ENCODE assay signal across 8 cellular contexts in the genomic region with DNA sequence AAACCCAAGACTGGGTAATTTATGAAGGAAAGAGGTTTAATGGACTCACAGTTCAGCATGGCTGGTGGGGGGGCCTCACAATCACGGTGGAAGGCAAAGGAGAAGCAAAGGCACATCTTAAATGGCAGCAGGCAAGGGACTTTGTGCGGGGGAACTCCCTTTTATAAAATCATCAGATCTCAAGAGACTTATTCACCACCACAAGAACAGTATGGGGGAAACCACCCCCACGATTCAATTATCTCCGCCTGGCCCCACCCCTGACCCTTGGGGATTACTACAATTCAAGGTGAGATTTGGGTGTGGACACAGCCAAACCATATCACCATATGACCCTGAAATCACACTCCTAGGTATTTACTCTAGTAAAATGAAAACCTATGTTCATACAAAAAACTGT. TPM values are rescaled to one million over a fixed set of nuclear protein-coding genes. Genes with fewer than 3 reads are reported as not detected.
A peak's percentile ranks its signal among the peaks of the same experiment; 100 is the strongest.
DNase-seq lines count a peak whose midpoint lies in the region; ATAC-seq and TF ChIP-seq lines count a peak whose summit lies in the region.
"Not testable (repeated sequence)": the region's sequence is repeated elsewhere in the genome, so short reads cannot be mapped to it uniquely, and the experiment has no call there.

No MANE protein-coding gene starts in this region.

- H3K36me3 Mint-ChIP-seq in activated CD4-positive, alpha-beta T cell treated with anti-CD3 and anti-CD28 coated beads, Interleukin-2, amount 10 ng/mL, durations not matched to agents 24 days and 14 days (ENCODE audit: low read depth), result peaks cover 55% of the 10 kb centered on the region
- H3K36me3 Mint-ChIP-seq in activated T-cell treated with anti-CD3 and anti-CD28 coated beads, Interleukin-2, amount 50 U/mL, for 72 hours (ENCODE audit: insufficient read depth in 2 of 2), result peaks cover 9 to 15% of the 10 kb centered on the region in 2 donors
- peaks cover 44% of the 10 kb centered on the region for H3K36me3 Mint-ChIP-seq in activated naive CD8-positive, alpha-beta T cell treated with anti-CD3 and anti-CD28 coated beads for 36 hours
- H3K36me3 Mint-ChIP-seq in endodermal cell (ENCODE audit: low read depth), result peaks cover 36% of the 10 kb centered on the region
- H3K36me3 Mint-ChIP-seq in naive B cell, result peaks cover 36 to 48% of the 10 kb centered on the region in 2 donors

- 91% methylated on average over 4 of the region's 4 CpGs; no CpG with 5 or more reads in 1 of the 2 experiments for WGBS in endodermal cell (ENCODE audit: insufficient coverage in 1 of 2, insufficient read length in 1 of 2), 2 experiments

- not testable (repeated sequence) for H3K9me3 ChIP-seq in A673 (ENCODE audit: low read depth, low read length, poor library complexity, severe bottlenecking); endodermal cell (ENCODE audit: control insufficient read depth, low read length)

- peaks cover 56% of the 10 kb centered on the region for H3K4me1 Mint-ChIP-seq in activated CD4-positive, alpha-beta T cell treated with anti-CD3 and anti-CD28 coated beads, Interleukin-2, amount 10 ng/mL, durations not matched to agents 24 days and 14 days
- peaks cover 40% of the 10 kb centered on the region for H3K4me1 Mint-ChIP-seq in activated T-cell treated with anti-CD3 and anti-CD28 coated beads, Interleukin-2, amount 50 U/mL, for 72 hours (ENCODE audit: low read depth)
- H3K4me1 Mint-ChIP-seq in activated naive CD8-positive, alpha-beta T cell treated with anti-CD3 and anti-CD28 coated beads for 36 hours, result peaks cover 47% of the 10 kb centered on the region
- not testable (repeated sequence) for H3K4me1 Mint-ChIP-seq in endodermal cell
- H3K4me1 Mint-ChIP-seq in naive B cell, result peaks cover 23 to 32% (median 23%) of the 10 kb centered on the region in 3 donors

- H3K9ac ChIP-seq in endodermal cell (ENCODE audit: extremely low read depth, low read length, poor library complexity, severe bottlenecking), result not testable (repeated sequence)

- H3K4me1 ChIP-seq in A673 (ENCODE audit: insufficient read depth, low read length, poor library complexity, severe bottlenecking); endodermal cell (ENCODE audit: control insufficient read depth, insufficient read depth, low read length): not testable (repeated sequence)

- not testable (repeated sequence) for DNase-seq in A673 (ENCODE audit: low spot score); RWPE1 (ENCODE audit: low spot score); endodermal cell
- DNase-seq in activated CD4-positive, alpha-beta T cell treated with anti-CD3 and anti-CD28 coated beads, Interleukin-2, amount 10 ng/mL, durations not matched to agents 24 days and 14 days, result peak; percentile 68
- peak in 1 of 2 donors; percentile 7 for DNase-seq in activated T-cell treated with anti-CD3 and anti-CD28 coated beads, Interleukin-2, amount 50 U/mL, for 72 hours
- peak; percentile 14 for DNase-seq in activated naive CD8-positive, alpha-beta T cell treated with anti-CD3 and anti-CD28 coated beads for 36 hours
- peak; percentile 2 for DNase-seq in naive B cell
- peak; percentile 38 for DNase-seq in stimulated activated CD8-positive, alpha-beta memory T cell treated with anti-CD3 and anti-CD28 coated beads, Interleukin-4, amount 100 ng/mL, for 48 hours

- ATAC-seq in activated T-cell treated with anti-CD3 and anti-CD28 coated beads, Interleukin-2, amount 50 U/mL, for 72 hours (replicated peaks in 1 of 2), result peak in 1 of 2 donors; percentile 13
- not testable (repeated sequence) for ATAC-seq in naive B cell (ENCODE audit: low read depth in 2 of 2)

- peaks cover 13% of the 10 kb centered on the region for H3K9me3 Mint-ChIP-seq in activated CD4-positive, alpha-beta T cell treated with anti-CD3 and anti-CD28 coated beads, Interleukin-2, amount 10 ng/mL, durations not matched to agents 24 days and 14 days
- H3K9me3 Mint-ChIP-seq in activated T-cell treated with anti-CD3 and anti-CD28 coated beads, Interleukin-2, amount 50 U/mL, for 72 hours; activated naive CD8-positive, alpha-beta T cell treated with anti-CD3 and anti-CD28 coated beads for 36 hours; endodermal cell; naive B cell: not testable (repeated sequence)

- H3K27ac ChIP-seq in A673 (ENCODE audit: low read depth, low read length, poor library complexity, severe bottlenecking), result peak overlapping the region; percentile 33
- H3K27ac ChIP-seq in RWPE1, result peak overlapping the region; percentile 56
- H3K27ac ChIP-seq in endodermal cell (ENCODE audit: low read depth, low read length), result not testable (repeated sequence)

- peak overlapping the region; percentile 91 for H3K27ac Mint-ChIP-seq in activated CD4-positive, alpha-beta T cell treated with anti-CD3 and anti-CD28 coated beads, Interleukin-2, amount 10 ng/mL, durations not matched to agents 24 days and 14 days
- peak overlapping the region; percentile 62 for H3K27ac Mint-ChIP-seq in activated T-cell treated with anti-CD3 and anti-CD28 coated beads, Interleukin-2, amount 50 U/mL, for 72 hours
- peak overlapping the region; percentile 67 for H3K27ac Mint-ChIP-seq in activated naive CD8-positive, alpha-beta T cell treated with anti-CD3 and anti-CD28 coated beads for 36 hours
- H3K27ac Mint-ChIP-seq in endodermal cell (peak overlapping the region; percentile 61), naive B cell (peak overlapping the region in 2 of 6 donors; percentile 88 to 89)

- H3K4me3 Mint-ChIP-seq in activated CD4-positive, alpha-beta T cell treated with anti-CD3 and anti-CD28 coated beads, Interleukin-2, amount 10 ng/mL, durations not matched to agents 24 days and 14 days, result peak overlapping the region; percentile 68
- peak overlapping the region; percentile 22 to 29 for H3K4me3 Mint-ChIP-seq in activated T-cell treated with anti-CD3 and anti-CD28 coated beads, Interleukin-2, amount 50 U/mL, for 72 hours
- H3K4me3 Mint-ChIP-seq in activated naive CD8-positive, alpha-beta T cell treated with anti-CD3 and anti-CD28 coated beads for 36 hours; endodermal cell: not testable (repeated sequence)
- peak overlapping the region in 1 of 8 donors; percentile 49 for H3K4me3 Mint-ChIP-seq in naive B cell

- not testable (repeated sequence) for H3K4me3 ChIP-seq in A673 (ENCODE audit: low read depth, low read length, poor library complexity, severe bottlenecking); endodermal cell (ENCODE audit: low read length)

- POLR2A ChIA-PET in A673 (lab: Charles Lee; ENCODE audit: low non-redundant PET); RWPE1 (lab: Yijun Ruan, JAX; ENCODE audit: low non-redundant PET): not testable (repeated sequence)

- BruUV-seq in A673 (replicated peaks; lab: Mats Ljungman, UMichigan), result not testable (repeated sequence)

- not testable (repeated sequence) for H3K27me3 Mint-ChIP-seq in activated CD4-positive, alpha-beta T cell treated with anti-CD3 and anti-CD28 coated beads, Interleukin-2, amount 10 ng/mL, durations not matched to agents 24 days and 14 days; activated T-cell treated with anti-CD3 and anti-CD28 coated beads, Interleukin-2, amount 50 U/mL, for 72 hours (ENCODE audit: low read depth); activated naive CD8-positive, alpha-beta T cell treated with anti-CD3 and anti-CD28 coated beads for 36 hours; endodermal cell (ENCODE audit: insufficient read depth); naive B cell

- H3K36me3 ChIP-seq in A673 (ENCODE audit: insufficient read depth, low read length, poor library complexity, severe bottlenecking), result not testable (repeated sequence)
- peaks cover 26% of the 10 kb centered on the region for H3K36me3 ChIP-seq in endodermal cell (ENCODE audit: control insufficient read depth, insufficient read depth, low read length)

- intact Hi-C loops in A673 (cut with micrococcal nuclease; ENCODE audit: unreplicated experiment), result not testable (repeated sequence)
- intact Hi-C loops in activated CD4-positive, alpha-beta T cell treated with anti-CD3 and anti-CD28 coated beads, Interleukin-2, amount 10 ng/mL, durations not matched to agents 24 days and 14 days (cut with micrococcal nuclease), result loop anchor here (2.0 kb wide), 1 partner anchor 40 kb away; a partner anchor contains a TSS

- CTCF ChIA-PET in A673 (lab: Charles Lee); RWPE1 (lab: Yijun Ruan, JAX): not testable (repeated sequence)

- H3K27me3 ChIP-seq in A673 (replicated peaks; ENCODE audit: insufficient read depth, low read depth, low read length, poor library complexity); endodermal cell (ENCODE audit: control insufficient read depth, insufficient read depth, low read length, poor library complexity, severe bottlenecking): not testable (repeated sequence)

- TF ChIP-seq CTCF in A673 (conservative IDR thresholded peaks at IDR 0.05; ENCODE audit: low read depth, low read length); RWPE1 (conservative IDR thresholded peaks at IDR 0.05; ENCODE audit: low read depth); endodermal cell (conservative IDR thresholded peaks at IDR 0.05): not testable (repeated sequence)

RNA-seq across cellular contexts. Expression of a gene that starts 31.1 kb away (rescaled TPM):
- total RNA-seq in A673 (2021), result 8.9 and 9.1 TPM in 2 replicates
- total RNA-seq in activated CD4-positive, alpha-beta T cell treated with anti-CD3 and anti-CD28 coated beads, Interleukin-2, amount 10 ng/mL, durations not matched to agents 24 days and 14 days, result 11.5 and 13.2 TPM in 2 replicates
- total RNA-seq in activated T-cell treated with anti-CD3 and anti-CD28 coated beads, Interleukin-2, amount 50 U/mL, for 72 hours, result 10 to 100 TPM; 12.6 to 14.2 TPM
- 1 to 10 TPM; 6.7 to 7.1 TPM for total RNA-seq in activated naive CD8-positive, alpha-beta T cell treated with anti-CD3 and anti-CD28 coated beads for 36 hours
- 10 to 100 TPM; 11.7 to 13.6 TPM for total RNA-seq in endodermal cell
- polyA plus RNA-seq in endodermal cell (2013, experiment 1 of 2), result 10.1 TPM
- 9.3 TPM for polyA plus RNA-seq in endodermal cell (2013, experiment 2 of 2)
- 10 to 100 TPM in 4 of 6 donors, 1 to 10 TPM in 2; 6.4 to 27.9 (median 12.0) TPM for polyA plus RNA-seq in naive B cell (ENCODE audit: low read depth in 6 of 6)

RNA-seq across cellular contexts. Expression of a gene that starts 41.0 kb away (rescaled TPM):
- total RNA-seq in A673 (2021) (49.4 and 50.7 TPM in 2 replicates), endodermal cell (10 to 100 TPM; 33.4 to 34.0 TPM)
- 56.2 and 62.7 TPM in 2 replicates for total RNA-seq in activated CD4-positive, alpha-beta T cell treated with anti-CD3 and anti-CD28 coated beads, Interleukin-2, amount 10 ng/mL, durations not matched to agents 24 days and 14 days
- 10 to 100 TPM; 32.7 to 40.7 TPM for total RNA-seq in activated T-cell treated with anti-CD3 and anti-CD28 coated beads, Interleukin-2, amount 50 U/mL, for 72 hours
- total RNA-seq in activated naive CD8-positive, alpha-beta T cell treated with anti-CD3 and anti-CD28 coated beads for 36 hours, result 10 to 100 TPM; 37.2 to 41.7 TPM
- polyA plus RNA-seq in endodermal cell (2013, experiment 1 of 2), result 41.0 TPM
- polyA plus RNA-seq in endodermal cell (2013, experiment 2 of 2), result 29.1 TPM
- polyA plus RNA-seq in naive B cell (ENCODE audit: low read depth in 6 of 6), result 10 to 100 TPM; 32.5 to 90.4 (median 49.4) TPM
